13 cellular contexts compared by ENCODE assay signal in the genomic region with DNA sequence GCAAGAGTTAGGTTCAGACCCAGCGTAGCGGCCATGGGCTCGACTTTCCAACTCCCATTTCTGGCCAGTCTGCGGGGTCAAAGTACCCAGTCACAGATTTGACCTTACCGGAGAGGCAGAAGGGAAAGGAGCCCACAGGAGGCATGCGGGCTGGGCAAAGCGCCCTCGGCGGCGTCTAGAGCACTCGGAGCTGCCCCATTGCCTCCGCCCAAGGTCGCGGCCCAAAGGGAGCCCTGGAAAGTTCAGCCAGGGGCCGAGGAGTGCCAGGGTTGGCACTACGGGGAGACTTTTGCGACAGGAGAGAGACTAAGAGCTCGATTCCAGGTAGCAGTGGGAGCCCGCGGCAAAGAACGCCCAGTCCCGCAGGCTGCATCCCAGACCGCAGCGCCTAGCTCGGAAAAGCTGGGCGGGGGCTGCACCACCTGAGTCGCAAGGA. TPM values are rescaled to one million over a fixed set of nuclear protein-coding genes. Genes with fewer than 3 reads are reported as not detected.
A peak's percentile ranks its signal among the peaks of the same experiment; 100 is the strongest.
DNase-seq lines count a peak whose midpoint lies in the region; ATAC-seq and TF ChIP-seq lines count a peak whose summit lies in the region.
"Had no signal": no experiment of that assay in that cellular context is flagged by ENCODE, and none has a peak within 500 bp of the region (broad histone marks: within the 10 kb centered on the region; RNA-seq: fewer than 3 reads in every experiment).

No MANE protein-coding gene starts in this region.

- TF ChIP-seq CTCF in brain microvascular endothelial cell (IDR thresholded peaks at IDR 0.05; ENCODE audit: low read depth, low read length, missing control alignments) (no peak), retinal pigment epithelial cell (conservative IDR thresholded peaks at IDR 0.05; ENCODE audit: low read depth, low read length) (no peak)

- H3K27me3 ChIP-seq in brain microvascular endothelial cell (replicated peaks), result peaks cover 33% of the 10 kb centered on the region

- DNase-seq in ELF-1 (ENCODE audit: low read depth, low spot score) (peak; percentile 46), brain microvascular endothelial cell (no peak), left lobe of liver (ENCODE audit: low spot score) (peak; percentile 72), retinal pigment epithelial cell (ENCODE audit: low read depth) (no peak), cerebellar nuclear complex (lab: John Stamatoyannopoulos, UW) (no peak), NCI-H1417 treated with DMSO at 0.1 percent for 48 hours (lab: John Stamatoyannopoulos, UW) (no peak)
- DNase-seq: left cardiac atrium, NCI-H2029, T1000 had no signal

- H3K27ac ChIP-seq in brain microvascular endothelial cell, result no peak overlapping the region

- H3K36me3 ChIP-seq in brain microvascular endothelial cell (replicated peaks), result no peaks in the 10 kb centered on the region

- in situ Hi-C loops in brain microvascular endothelial cell (cut with HindIII; ENCODE audit: low pct_ligation_motif_present, low sequenced_read_pairs), result no loop called here

- ATAC-seq in left lobe of liver (peak; percentile 70), GM21723 (IDR thresholded peaks at IDR 0.05; ENCODE audit: unreplicated experiment) (no peak), HG03565 (IDR thresholded peaks at IDR 0.05; ENCODE audit: unreplicated experiment) (no peak)

- H3K4me3 ChIP-seq in brain microvascular endothelial cell (ENCODE audit: low read depth, low read length) (peak overlapping the region; percentile 59), retinal pigment epithelial cell (ENCODE audit: low read length) (peak overlapping the region; percentile 17)

RNA-seq across cellular contexts. Expression of a gene that starts 0.9 kb away (rescaled TPM):
- total RNA-seq in left lobe of liver, result 2.4 TPM
- total RNA-seq: B cell, esophagus mucosa had no signal

Comparison
In these comparisons a context has a peak if more than half of its experiments do, and no peak if none do; other contexts are left out.
1. DNase-seq: peak in ELF-1 (single experiment) and left lobe of liver (single experiment); none in brain microvascular endothelial cell (single experiment), retinal pigment epithelial cell (single experiment), cerebellar nuclear complex (0 of 2) and NCI-H1417 treated with DMSO at 0.1 percent for 48 hours (single experiment).